31 cellular contexts compared by ENCODE assay signal in the genomic region with DNA sequence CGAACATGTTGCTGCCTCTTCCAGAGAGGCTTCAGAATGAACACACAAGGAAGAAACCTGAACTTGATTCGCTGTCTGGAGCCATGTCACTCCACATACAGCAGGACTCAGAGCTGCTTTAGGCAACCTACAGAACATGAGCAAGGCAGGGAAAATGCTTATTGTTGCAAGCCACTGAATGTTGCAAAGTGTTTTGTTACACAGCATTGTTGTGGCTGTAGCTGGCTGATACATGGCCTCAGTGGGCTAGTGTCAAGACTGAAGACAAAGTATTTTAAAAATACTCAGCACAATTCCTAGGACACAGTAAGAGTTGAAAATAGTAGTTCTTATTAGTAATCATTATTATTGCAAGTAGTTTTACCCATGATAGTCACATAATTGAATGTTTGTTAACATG.
"Had no signal": no experiment of that assay in that cellular context is flagged by ENCODE, and none has a peak within 500 bp of the region (broad histone marks: within the 10 kb centered on the region; RNA-seq: fewer than 3 reads in every experiment).

No MANE protein-coding gene starts in this region.

- H3K9me3 ChIP-seq: gastroesophageal sphincter had no signal

- ATAC-seq: activated CD8-positive, alpha-beta T cell treated with anti-CD3 and anti-CD28 coated beads for 36 hours; activated T-cell treated with anti-CD3 and anti-CD28 coated beads, Interleukin-2, amount 50 U/mL, for 4 hours; activated T-helper 17 cell treated with anti-CD3 and anti-CD28 coated beads, Interleukin-2, amount 50 U/mL, for 72 hours; foreskin keratinocyte; gastroesophageal sphincter; WTC11 had no signal

- H3K9me3 Mint-ChIP-seq: activated T-cell treated with anti-CD3 and anti-CD28 coated beads, Interleukin-2, amount 50 U/mL, for 4 hours; activated T-helper 17 cell treated with anti-CD3 and anti-CD28 coated beads, Interleukin-2, amount 50 U/mL, for 72 hours; central memory CD8-positive, alpha-beta T cell had no signal

- H3K4me1 Mint-ChIP-seq: central memory CD8-positive, alpha-beta T cell had no signal

- H3K27ac ChIP-seq: brain microvascular endothelial cell, coronary artery, dorsolateral prefrontal cortex, foreskin keratinocyte, VCaP had no signal

- H3K27me3 ChIP-seq: esophagus muscularis mucosa, gastroesophageal sphincter had no signal

- H3K4me3 ChIP-seq: coronary artery, dorsolateral prefrontal cortex, esophagus muscularis mucosa, gastroesophageal sphincter had no signal

- H3K36me3 Mint-ChIP-seq: activated naive CD8-positive, alpha-beta T cell had no signal

- H3K27ac Mint-ChIP-seq: activated CD8-positive, alpha-beta T cell treated with anti-CD3 and anti-CD28 coated beads for 36 hours; activated naive CD8-positive, alpha-beta T cell; activated T-helper 17 cell treated with anti-CD3 and anti-CD28 coated beads, Interleukin-2, amount 50 U/mL, for 72 hours; dendritic cell treated with granulocyte-macrophage colony-stimulating factor and Interleukin-4, amounts not matched to agents 40 ng/mL and 50 ng/mL, for 4 days; endodermal cell; WTC11 had no signal

- H3K4me3 Mint-ChIP-seq: activated CD8-positive, alpha-beta T cell treated with anti-CD3 and anti-CD28 coated beads for 36 hours; activated naive CD8-positive, alpha-beta T cell; activated T-cell treated with anti-CD3 and anti-CD28 coated beads, Interleukin-2, amount 50 U/mL, for 4 hours; activated T-helper 17 cell treated with anti-CD3 and anti-CD28 coated beads, Interleukin-2, amount 50 U/mL, for 72 hours; central memory CD8-positive, alpha-beta T cell; dendritic cell treated with granulocyte-macrophage colony-stimulating factor and Interleukin-4, amounts not matched to agents 40 ng/mL and 50 ng/mL, for 4 days; endodermal cell; WTC11 had no signal

- DNase-seq: activated CD4-positive, alpha-beta T cell treated with anti-CD3 and anti-CD28 coated beads for 48 hours; activated CD4-positive, alpha-beta T cell treated with anti-CD3 and anti-CD28 coated beads, Interleukin-2, amount 50 U/mL, for 1 hour; activated CD4-positive, alpha-beta T cell treated with anti-CD3 and anti-CD28 coated beads, Interleukin-2, amount 50 U/mL, for 48 hours; activated CD8-positive, alpha-beta memory T cell treated with anti-CD3 and anti-CD28 coated beads for 24 hours; activated CD8-positive, alpha-beta T cell treated with anti-CD3 and anti-CD28 coated beads for 36 hours; activated effector memory CD4-positive, alpha-beta T cell treated with Interleukin-2 at 50 U/mL for 16 hours; activated gamma-delta T cell treated with Interleukin-2 at 50 U/mL for 16 hours; activated naive CD4-positive, alpha-beta T cell treated with anti-CD3 and anti-CD28 coated beads, Interleukin-2, amount 50 U/mL, for 16 hours; activated naive CD4-positive, alpha-beta T cell treated with Interleukin-2 at 50 U/mL for 16 hours; activated T-cell treated with anti-CD3 and anti-CD28 coated beads, Interleukin-2, amount 50 U/mL, for 4 hours; amniotic stem cell; anterior cingulate cortex; brain microvascular endothelial cell; dorsolateral prefrontal cortex; effector memory CD4-positive, alpha-beta T cell; endodermal cell; erythroblast; head of caudate nucleus; T-helper 2 cell had no signal

- H3K4me1 ChIP-seq: foreskin keratinocyte had no signal

- H3K36me3 ChIP-seq: brain microvascular endothelial cell, esophagus muscularis mucosa, gastroesophageal sphincter had no signal

- FAIRE-seq: astrocyte, bronchial epithelial cell had no signal
